In genomic region chr3:68817243-68817642, GRCh38 we compare ENCODE assay signal across 20 cellular contexts.
"Had no signal": no experiment of that assay in that cellular context is flagged by ENCODE, and none has a peak within 500 bp of the region (broad histone marks: within the 10 kb centered on the region; RNA-seq: fewer than 3 reads in every experiment).

No MANE protein-coding gene starts in this region.

- H3K36me3 ChIP-seq: breast epithelium, colonic mucosa, left ventricle myocardium inferior, pancreas, right lobe of liver, stomach, uterus had no signal

- H3K9me3 ChIP-seq: colonic mucosa, pancreas, right lobe of liver, uterus had no signal

- ATAC-seq: natural killer cell treated with Interleukin-12 subunit alpha and Interleukin-12 subunit beta and Interleukin-15 and Interleukin-18, amount 100 ng/mL, for 72 hours; pancreas; right lobe of liver; stimulated activated memory B cell treated with anti-CD40 and anti-IgM and Interleukin-4, amounts not matched to agents 10 μg/mL and 1 μg/mL and 100 μg/mL, for 72 hours had no signal

- FAIRE-seq: kidney, pancreas had no signal

- H3K27me3 ChIP-seq: breast epithelium, colonic mucosa, pancreas, right lobe of liver, stomach, uterus had no signal

- H3K27ac ChIP-seq: breast epithelium, colonic mucosa, left ventricle myocardium inferior, pancreas, right lobe of liver, skin epidermis, stomach, uterus had no signal

- DNase-seq: activated CD4-positive, alpha-beta memory T cell treated with anti-CD3 and anti-CD28 coated beads for 36 hours; activated CD4-positive, alpha-beta T cell treated with anti-CD3 and anti-CD28 coated beads for 48 hours; activated naive CD4-positive, alpha-beta T cell treated with Interleukin-2 at 50 U/mL for 16 hours; activated naive CD8-positive, alpha-beta T cell treated with anti-CD3 and anti-CD28 coated beads, Interleukin-2, amount 10 ng/mL, durations not matched to agents 7 days and 5 days; activated T-cell treated with anti-CD3 and anti-CD28 coated beads, Interleukin-2, amount 50 U/mL, for 48 hours; amniotic stem cell; colonic mucosa; kidney; left ventricle myocardium inferior; midbrain; pancreas; right lobe of liver; stimulated activated CD4-positive, alpha-beta T cell treated with anti-CD3 and anti-CD28 coated beads, Interleukin-1b, Interleukin-23, amount 100 ng/mL, for 48 hours; stomach; trophoblast cell; uterus had no signal

- H3K4me3 ChIP-seq: breast epithelium, colonic mucosa, left ventricle myocardium inferior, pancreas, right lobe of liver, skin epidermis, stomach, uterus had no signal

- H3K4me1 ChIP-seq: breast epithelium, colonic mucosa, left ventricle myocardium inferior, pancreas, right lobe of liver, stomach, uterus had no signal
